In genomic region chr1:19920132-19920710, GRCh38 we compare ENCODE assay signal across 34 cellular contexts. TPM values are rescaled to one million over a fixed set of nuclear protein-coding genes. Genes with fewer than 3 reads are reported as not detected.
"Had no signal": no experiment of that assay in that cellular context is flagged by ENCODE, and none has a peak within 500 bp of the region (broad histone marks: within the 10 kb centered on the region; RNA-seq: fewer than 3 reads in every experiment).

No MANE protein-coding gene starts in this region.

- H3K36me3 ChIP-seq: gastroesophageal sphincter, heart left ventricle, neutrophil, prostate gland, right atrium auricular region, thyroid gland had no signal

- H3K27me3 ChIP-seq: hepatocyte, neutrophil, right atrium auricular region, thyroid gland had no signal

- ATAC-seq: foreskin keratinocyte; gastroesophageal sphincter; heart left ventricle; left lobe of liver; naive thymus-derived CD8-positive, alpha-beta T cell; sciatic nerve had no signal

- H3K4me3 ChIP-seq: coronary artery, esophagus muscularis mucosa, gastroesophageal sphincter, heart left ventricle, hepatocyte, lung, prostate gland, right atrium auricular region, stomach, thyroid gland had no signal

- DNase-seq: dermis blood vessel endothelial cell; effector memory CD4-positive, alpha-beta T cell; foreskin keratinocyte; heart left ventricle; kidney; mesendoderm; midbrain; naive thymus-derived CD8-positive, alpha-beta T cell; nephron progenitor cell; stimulated activated CD4-positive, alpha-beta T cell treated with anti-CD3 and anti-CD28 coated beads, Interleukin-2, amount 100 ng/mL, for 24 hours; stimulated activated CD4-positive, alpha-beta T cell treated with anti-CD3 and anti-CD28 coated beads, Interleukin-4, amount 100 ng/mL, for 24 hours; stimulated activated naive CD4-positive, alpha-beta T cell treated with Interleukin-2 at 50 U/mL for 16 hours; stomach; thyroid gland had no signal

- H3K79me2 ChIP-seq: hepatocyte had no signal

- H3K4me1 ChIP-seq: foreskin keratinocyte, prostate gland, thyroid gland had no signal

- H2AFZ ChIP-seq: hepatocyte had no signal

- H3K27ac ChIP-seq: coronary artery, esophagus muscularis mucosa, foreskin keratinocyte, gastroesophageal sphincter, heart left ventricle, hepatocyte, neutrophil, prostate gland, right atrium auricular region, stomach, thyroid gland had no signal

- H3K4me2 ChIP-seq: hepatocyte had no signal

- H3K9me3 ChIP-seq: esophagus muscularis mucosa, gastroesophageal sphincter, heart left ventricle, neutrophil, prostate gland, right atrium auricular region, stomach, thyroid gland had no signal

- FAIRE-seq: endothelial cell of umbilical vein, kidney had no signal

RNA-seq across cellular contexts. Expression of gene PLA2G2E, which starts 3.2 kb away (rescaled TPM):
- total RNA-seq: dermis blood vessel endothelial cell; endothelial cell of umbilical vein; epithelial cell of proximal tubule; esophagus muscularis mucosa; fibroblast of lung; foreskin keratinocyte; gastroesophageal sphincter; heart left ventricle; hepatocyte; kidney; left lobe of liver; liver; lung; mucosa of gallbladder; naive thymus-derived CD8-positive, alpha-beta T cell; omental fat pad; prostate gland; right atrium auricular region; sciatic nerve; skeletal muscle tissue; stomach; subcutaneous adipose tissue; temporal lobe; thyroid gland; urinary bladder had no signal
- polyA plus RNA-seq: endothelial cell of umbilical vein; fibroblast of lung; foreskin keratinocyte; heart left ventricle; hepatocyte; liver; lung; naive thymus-derived CD8-positive, alpha-beta T cell; stomach; urinary bladder had no signal

RNA-seq across cellular contexts. Expression of gene PLA2G2A, which starts 59.2 kb away (rescaled TPM):
- total RNA-seq: dermis blood vessel endothelial cell; endothelial cell of umbilical vein; epithelial cell of proximal tubule; fibroblast of lung; foreskin keratinocyte; naive thymus-derived CD8-positive, alpha-beta T cell; skeletal muscle tissue; temporal lobe had no signal
- polyA plus RNA-seq: endothelial cell of umbilical vein; fibroblast of lung; foreskin keratinocyte; naive thymus-derived CD8-positive, alpha-beta T cell had no signal
